ENCODE assay signal across 1 cellular context in genomic region chr1:24901791-24902470, GRCh38.
A peak's percentile ranks its signal among the peaks of the same experiment; 100 is the strongest.
TF ChIP-seq lines count a peak whose summit lies in the region.

No MANE protein-coding gene starts in this region.

TF ChIP-seq in GM12878, 131 proteins besides CTCF, POLR2A, EP300 and RAD21:
- TF ChIP-seq FOXM1 (IDR thresholded peaks at IDR 0.05; ENCODE audit: low read depth, low read length) (no peak), MEF2B (IDR thresholded peaks at IDR 0.05; ENCODE audit: partially characterized antibody, poor library complexity, severe bottlenecking) (peak; percentile 22)
- TF ChIP-seq, protein P1, sequence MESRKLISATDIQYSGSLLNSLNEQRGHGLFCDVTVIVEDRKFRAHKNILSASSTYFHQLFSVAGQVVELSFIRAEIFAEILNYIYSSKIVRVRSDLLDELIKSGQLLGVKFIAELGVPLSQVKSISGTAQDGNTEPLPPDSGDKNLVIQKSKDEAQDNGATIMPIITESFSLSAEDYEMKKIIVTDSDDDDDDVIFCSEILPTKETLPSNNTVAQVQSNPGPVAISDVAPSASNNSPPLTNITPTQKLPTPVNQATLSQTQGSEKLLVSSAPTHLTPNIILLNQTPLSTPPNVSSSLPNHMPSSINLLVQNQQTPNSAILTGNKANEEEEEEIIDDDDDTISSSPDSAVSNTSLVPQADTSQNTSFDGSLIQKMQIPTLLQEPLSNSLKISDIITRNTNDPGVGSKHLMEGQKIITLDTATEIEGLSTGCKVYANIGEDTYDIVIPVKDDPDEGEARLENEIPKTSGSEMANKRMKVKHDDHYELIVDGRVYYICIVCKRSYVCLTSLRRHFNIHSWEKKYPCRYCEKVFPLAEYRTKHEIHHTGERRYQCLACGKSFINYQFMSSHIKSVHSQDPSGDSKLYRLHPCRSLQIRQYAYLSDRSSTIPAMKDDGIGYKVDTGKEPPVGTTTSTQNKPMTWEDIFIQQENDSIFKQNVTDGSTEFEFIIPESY (IDR thresholded peaks at IDR 0.05) = 0 out of 2 replicates have a peak, but pooled peaks have one; percentile 23
- TF ChIP-seq, protein P2, sequence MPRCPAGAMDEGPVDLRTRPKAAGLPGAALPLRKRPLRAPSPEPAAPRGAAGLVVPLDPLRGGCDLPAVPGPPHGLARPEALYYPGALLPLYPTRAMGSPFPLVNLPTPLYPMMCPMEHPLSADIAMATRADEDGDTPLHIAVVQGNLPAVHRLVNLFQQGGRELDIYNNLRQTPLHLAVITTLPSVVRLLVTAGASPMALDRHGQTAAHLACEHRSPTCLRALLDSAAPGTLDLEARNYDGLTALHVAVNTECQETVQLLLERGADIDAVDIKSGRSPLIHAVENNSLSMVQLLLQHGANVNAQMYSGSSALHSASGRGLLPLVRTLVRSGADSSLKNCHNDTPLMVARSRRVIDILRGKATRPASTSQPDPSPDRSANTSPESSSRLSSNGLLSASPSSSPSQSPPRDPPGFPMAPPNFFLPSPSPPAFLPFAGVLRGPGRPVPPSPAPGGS (IDR thresholded peaks at IDR 0.05; ENCODE audit: borderline replicate concordance, insufficient read depth, low read depth, low read length, poor library complexity, severe bottlenecking) = no peak
